ENCODE assay signal across 12 cellular contexts in genomic region chr10:49139866-49140195, GRCh38. TPM values are rescaled to one million over a fixed set of nuclear protein-coding genes. Genes with fewer than 3 reads are reported as not detected.
A peak's percentile ranks its signal among the peaks of the same experiment; 100 is the strongest.
DNase-seq lines count a peak whose midpoint lies in the region; ATAC-seq and TF ChIP-seq lines count a peak whose summit lies in the region.
"Had no signal": no experiment of that assay in that cellular context is flagged by ENCODE, and none has a peak within 500 bp of the region (broad histone marks: within the 10 kb centered on the region; RNA-seq: fewer than 3 reads in every experiment).

No MANE protein-coding gene starts in this region.

- DNase-seq in natural killer cell treated with Interleukin-12 subunit alpha and Interleukin-12 subunit beta and Interleukin-15 and Interleukin-18, amount 100 ng/mL, for 72 hours (ENCODE audit: low spot score): no peak
- no peak for DNase-seq in natural killer cell
- DNase-seq in ascending aorta (ENCODE audit: low spot score in 2 of 2): peak in 1 of 2 donors; percentile 81
- peak; percentile 69 for DNase-seq in islet precursor cell
- DNase-seq in vagina (ENCODE audit: extremely low spot score in 2 of 2): peak in 1 of 2 donors; percentile 74
- no peak for DNase-seq in endodermal cell
- no peak for DNase-seq in NCI-H524 treated with DMSO at 0.1 percent for 48 hours (lab: John Stamatoyannopoulos, UW)
- DNase-seq: NCI-H510A; stimulated activated naive CD4-positive, alpha-beta T cell treated with Interleukin-2 at 50 U/mL for 16 hours had no signal

- peaks cover 21 to 22% of the 10 kb centered on the region in 2 donors for H3K4me1 Mint-ChIP-seq in natural killer cell treated with Interleukin-12 subunit alpha and Interleukin-12 subunit beta and Interleukin-15 and Interleukin-18, amount 100 ng/mL, for 72 hours (ENCODE audit: low read depth in 2 of 2)
- H3K4me1 Mint-ChIP-seq in natural killer cell (peaks cover 27 to 28% of the 10 kb centered on the region in 2 donors), endodermal cell (peaks cover 24% of the 10 kb centered on the region)

- H3K4me3 Mint-ChIP-seq in natural killer cell treated with Interleukin-12 subunit alpha and Interleukin-12 subunit beta and Interleukin-15 and Interleukin-18, amount 100 ng/mL, for 72 hours: no peak overlapping the region
- H3K4me3 Mint-ChIP-seq in natural killer cell (no peak overlapping the region), endodermal cell (no peak overlapping the region)
- H3K4me3 Mint-ChIP-seq: activated T-helper 1 cell treated with anti-CD3 and anti-CD28 coated beads, Interleukin-12 subunit alpha, Interleukin-12 subunit beta, Interleukin-2, Interleukin-4 antibody, amounts not matched to agents 30 ng/mL and 10 ng/mL and 1 ng/mL, durations not matched to agents 14 hours and 24 hours and 36 hours; CD8-positive, alpha-beta T cell had no signal

- H3K4me1 ChIP-seq in ascending aorta (peaks cover 0 to 27% of the 10 kb centered on the region in 2 donors), vagina (peaks cover 47% of the 10 kb centered on the region), endodermal cell (ENCODE audit: control insufficient read depth, insufficient read depth, low read length) (no peaks in the 10 kb centered on the region)

- no peaks in the 10 kb centered on the region for H3K27me3 ChIP-seq in ascending aorta
- no peaks in the 10 kb centered on the region for H3K27me3 ChIP-seq in vagina
- no peaks in the 10 kb centered on the region for H3K27me3 ChIP-seq in endodermal cell (ENCODE audit: control insufficient read depth, insufficient read depth, low read length, poor library complexity, severe bottlenecking)

- ATAC-seq in natural killer cell treated with Interleukin-12 subunit alpha and Interleukin-12 subunit beta and Interleukin-15 and Interleukin-18, amount 100 ng/mL, for 72 hours: peak; percentile 26 to 55
- ATAC-seq in natural killer cell (no peak), HG02870 (IDR thresholded peaks at IDR 0.05; ENCODE audit: unreplicated experiment) (no peak)
- ATAC-seq: CD8-positive, alpha-beta T cell had no signal

- no peak overlapping the region for H3K9ac ChIP-seq in endodermal cell (ENCODE audit: extremely low read depth, low read length, poor library complexity, severe bottlenecking)

- no peaks in the 10 kb centered on the region for H3K9me3 ChIP-seq in ascending aorta
- no peaks in the 10 kb centered on the region for H3K9me3 ChIP-seq in vagina
- H3K9me3 ChIP-seq in endodermal cell (ENCODE audit: control insufficient read depth, low read length): no peaks in the 10 kb centered on the region

- H3K9me3 Mint-ChIP-seq in natural killer cell treated with Interleukin-12 subunit alpha and Interleukin-12 subunit beta and Interleukin-15 and Interleukin-18, amount 100 ng/mL, for 72 hours: peaks cover 4% of the 10 kb centered on the region
- peaks cover 0 to 2% of the 10 kb centered on the region in 2 donors for H3K9me3 Mint-ChIP-seq in natural killer cell
- H3K9me3 Mint-ChIP-seq in endodermal cell: peaks cover 2% of the 10 kb centered on the region
- H3K9me3 Mint-ChIP-seq: activated T-helper 1 cell treated with anti-CD3 and anti-CD28 coated beads, Interleukin-12 subunit alpha, Interleukin-12 subunit beta, Interleukin-2, Interleukin-4 antibody, amounts not matched to agents 30 ng/mL and 10 ng/mL and 1 ng/mL, durations not matched to agents 14 hours and 24 hours and 36 hours; CD8-positive, alpha-beta T cell had no signal

- H3K27ac ChIP-seq in ascending aorta: peak overlapping the region; percentile 69 to 77
- H3K27ac ChIP-seq in vagina: peak overlapping the region; percentile 81
- no peak overlapping the region for H3K27ac ChIP-seq in endodermal cell (ENCODE audit: low read depth, low read length)

- 91 to 93% methylated on average over 3 to 4 of the region's 4 CpGs for WGBS in endodermal cell (ENCODE audit: insufficient coverage in 1 of 2, insufficient read length in 1 of 2), 2 experiments

- H3K27me3 Mint-ChIP-seq in natural killer cell treated with Interleukin-12 subunit alpha and Interleukin-12 subunit beta and Interleukin-15 and Interleukin-18, amount 100 ng/mL, for 72 hours: peaks cover 6 to 7% of the 10 kb centered on the region in 2 donors
- H3K27me3 Mint-ChIP-seq in natural killer cell (ENCODE audit: low read depth in 2 of 2): peaks cover 0 to 2% of the 10 kb centered on the region in 2 donors
- peaks cover 7% of the 10 kb centered on the region for H3K27me3 Mint-ChIP-seq in endodermal cell (ENCODE audit: insufficient read depth)

- H3K36me3 ChIP-seq in ascending aorta: no peaks in the 10 kb centered on the region
- H3K36me3 ChIP-seq in vagina: no peaks in the 10 kb centered on the region
- H3K36me3 ChIP-seq in endodermal cell (ENCODE audit: control insufficient read depth, insufficient read depth, low read length): no peaks in the 10 kb centered on the region

- no peak overlapping the region for H3K27ac Mint-ChIP-seq in natural killer cell treated with Interleukin-12 subunit alpha and Interleukin-12 subunit beta and Interleukin-15 and Interleukin-18, amount 100 ng/mL, for 72 hours
- H3K27ac Mint-ChIP-seq in natural killer cell (no peak overlapping the region), endodermal cell (no peak overlapping the region)
- H3K27ac Mint-ChIP-seq: activated T-helper 1 cell treated with anti-CD3 and anti-CD28 coated beads, Interleukin-12 subunit alpha, Interleukin-12 subunit beta, Interleukin-2, Interleukin-4 antibody, amounts not matched to agents 30 ng/mL and 10 ng/mL and 1 ng/mL, durations not matched to agents 14 hours and 24 hours and 36 hours; CD8-positive, alpha-beta T cell had no signal

- TF ChIP-seq CTCF in natural killer cell (IDR thresholded peaks at IDR 0.05) (no peak), ascending aorta (IDR thresholded peaks at IDR 0.05) (no peak), vagina (IDR thresholded peaks at IDR 0.05) (no peak), endodermal cell (conservative IDR thresholded peaks at IDR 0.05) (no peak)

- H3K4me3 ChIP-seq in ascending aorta (no peak overlapping the region), vagina (no peak overlapping the region), endodermal cell (ENCODE audit: low read length) (no peak overlapping the region)

- no peak for TF ChIP-seq POLR2A in vagina (IDR thresholded peaks at IDR 0.05)

- no peaks in the 10 kb centered on the region for H3K36me3 Mint-ChIP-seq in natural killer cell treated with Interleukin-12 subunit alpha and Interleukin-12 subunit beta and Interleukin-15 and Interleukin-18, amount 100 ng/mL, for 72 hours
- H3K36me3 Mint-ChIP-seq in natural killer cell (no peaks in the 10 kb centered on the region), endodermal cell (ENCODE audit: low read depth) (no peaks in the 10 kb centered on the region)
- H3K36me3 Mint-ChIP-seq: CD8-positive, alpha-beta T cell had no signal

- intact Hi-C loops in natural killer cell (cut with micrococcal nuclease): no loop called here
- intact Hi-C loops in ascending aorta (cut with DNase I): loop anchor here (2.0 kb wide), 1 partner anchor 23 kb away; no protein-coding TSS in a partner anchor
- intact Hi-C loops in vagina (cut with DNase I): no loop called here

RNA-seq across cellular contexts. Expression of gene FAM170B, which starts 6.0 kb away (rescaled TPM):
- under 1 TPM in 1 of 2 donors, not detected in 1; 0.31 TPM for total RNA-seq in natural killer cell treated with Interleukin-12 subunit alpha and Interleukin-12 subunit beta and Interleukin-15 and Interleukin-18, amount 100 ng/mL, for 72 hours
- total RNA-seq in natural killer cell (not detected), ascending aorta (not detected), vagina (not detected), endodermal cell (not detected)
- polyA plus RNA-seq in endodermal cell (2013, experiment 1 of 2): not detected
- polyA plus RNA-seq in endodermal cell (2013, experiment 2 of 2): not detected
- total RNA-seq: activated T-helper 1 cell treated with anti-CD3 and anti-CD28 coated beads, Interleukin-12 subunit alpha, Interleukin-12 subunit beta, Interleukin-2, Interleukin-4 antibody, amounts not matched to agents 30 ng/mL and 10 ng/mL and 1 ng/mL, durations not matched to agents 14 hours and 24 hours and 36 hours; CD8-positive, alpha-beta T cell had no signal

RNA-seq across cellular contexts. Expression of gene VSTM4, which starts 24.5 kb away (rescaled TPM):
- total RNA-seq in natural killer cell treated with Interleukin-12 subunit alpha and Interleukin-12 subunit beta and Interleukin-15 and Interleukin-18, amount 100 ng/mL, for 72 hours: under 1 TPM; 0.25 to 0.38 TPM
- total RNA-seq in natural killer cell (under 1 TPM; 0.38 to 0.57 (median 0.45) TPM), ascending aorta (17.7 TPM), vagina (14.0 TPM), endodermal cell (under 1 TPM; 0.51 to 0.77 TPM)
- polyA plus RNA-seq in endodermal cell (2013, experiment 1 of 2): 1.4 TPM
- 1.1 TPM for polyA plus RNA-seq in endodermal cell (2013, experiment 2 of 2)
- total RNA-seq: CD8-positive, alpha-beta T cell had no signal

RNA-seq across cellular contexts. Expression of gene TMEM273, which starts 48.4 kb away (rescaled TPM):
- total RNA-seq in natural killer cell treated with Interleukin-12 subunit alpha and Interleukin-12 subunit beta and Interleukin-15 and Interleukin-18, amount 100 ng/mL, for 72 hours: 10 to 100 TPM; 13.2 to 86.0 TPM
- total RNA-seq in natural killer cell (10 to 100 TPM; 11.6 to 46.3 (median 29.4) TPM), ascending aorta (82.3 TPM), vagina (17.9 TPM), endodermal cell (not detected)
- not detected for polyA plus RNA-seq in endodermal cell (2013, experiment 1 of 2)
- polyA plus RNA-seq in endodermal cell (2013, experiment 2 of 2): not detected

Comparison
In these comparisons a context has a peak if more than half of its experiments do, and no peak if none do; other contexts are left out.
1. ATAC-seq: peak in natural killer cell treated with Interleukin-12 subunit alpha and Interleukin-12 subunit beta and Interleukin-15 and Interleukin-18, amount 100 ng/mL, for 72 hours (2 of 2); none in natural killer cell (0 of 3) and HG02870 (single experiment).
2. RNA of gene TMEM273, which starts 48.4 kb away (total RNA-seq): 13.2 to 86.0 TPM in natural killer cell treated with Interleukin-12 subunit alpha and Interleukin-12 subunit beta and Interleukin-15 and Interleukin-18, amount 100 ng/mL, for 72 hours, 82.3 TPM in ascending aorta (single experiment), 11.6 to 46.3 TPM in natural killer cell and 17.9 TPM in vagina (single experiment); not detected in endodermal cell; every median in the first group is over 10 times any median in the second.